In the genomic region with DNA sequence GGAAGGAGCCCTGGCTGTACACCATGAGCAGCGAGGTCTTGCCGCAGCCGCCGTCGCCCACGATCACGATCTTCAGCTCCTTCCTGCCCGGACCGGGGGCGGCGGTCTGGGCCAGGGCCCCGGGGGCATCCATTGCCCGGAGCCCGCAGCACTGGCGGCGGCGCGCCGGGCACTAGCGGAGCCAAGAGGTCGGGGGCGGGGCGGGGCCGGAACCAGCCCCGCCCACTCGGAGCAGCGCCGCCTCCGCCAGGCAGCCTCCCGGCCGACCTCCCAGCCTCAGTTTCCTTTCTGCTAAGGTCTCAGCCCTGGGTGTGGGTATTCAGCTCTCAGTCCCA, we compare ENCODE assay signal across 8 cellular contexts. TPM values are rescaled to one million over a fixed set of nuclear protein-coding genes. Genes with fewer than 3 reads are reported as not detected.
A peak's percentile ranks its signal among the peaks of the same experiment; 100 is the strongest.
DNase-seq lines count a peak whose midpoint lies in the region; ATAC-seq and TF ChIP-seq lines count a peak whose summit lies in the region.

TSS of gene RHOF (minus strand) at position 188 of the 335 bp plus-strand sequence. CDS start at position 133, 55 bp downstream.

- H3K4me2 ChIP-seq in neural progenitor cell: peak within 1 kb of the TSS; percentile 96

- no peaks in the 10 kb centered on the region for H3K9me3 Mint-ChIP-seq in CD8-positive, alpha-beta T cell
- no peaks in the 10 kb centered on the region for H3K9me3 Mint-ChIP-seq in neural progenitor cell

- H3K36me3 Mint-ChIP-seq in CD8-positive, alpha-beta T cell: peaks cover 44% of the 10 kb centered on the region
- peaks cover 8% of the 10 kb centered on the region for H3K36me3 Mint-ChIP-seq in neural progenitor cell

- H3K9ac ChIP-seq in HUES6 (ENCODE audit: low read length) (peak within 1 kb of the TSS; percentile 74), neural progenitor cell (no peak within 1 kb of the TSS)

- H3K4me3 ChIP-seq in CD8-positive, alpha-beta T cell (ENCODE audit: low read depth, low read length): peak within 1 kb of the TSS; percentile 93
- H3K4me3 ChIP-seq in HUES6 (ENCODE audit: low read depth, low read length) (peak within 1 kb of the TSS; percentile 78), fibroblast of mammary gland (ENCODE audit: control insufficient read depth, low read depth, low read length) (peak within 1 kb of the TSS; percentile 45), neural progenitor cell (peak within 1 kb of the TSS; percentile 56)

- H3K79me2 ChIP-seq in neural progenitor cell (ENCODE audit: low read depth): peaks cover 27% of the 10 kb centered on the region

- POLR2A ChIA-PET in CD8-positive, alpha-beta T cell (lab: Charles Lee): interaction anchor here (0.6 to 28.4 kb wide), 17 partner anchors 9 to 1076 kb away, joined by 3 to 1016 read pairs (median 6); partner anchors contain the start of genes PSMD9, RNF34, SETD1B and TMEM120B

- H4K20me1 ChIP-seq in neural progenitor cell (ENCODE audit: low read depth): peaks cover 44% of the 10 kb centered on the region

- peak; percentile 6 for ATAC-seq in CD8-positive, alpha-beta T cell
- ATAC-seq in GM19452 (IDR thresholded peaks at IDR 0.05; ENCODE audit: unreplicated experiment): peak; percentile 10

- no peaks in the 10 kb centered on the region for H3K9me3 ChIP-seq in CD8-positive, alpha-beta T cell (ENCODE audit: low read length)
- H3K9me3 ChIP-seq in HUES6 (ENCODE audit: control insufficient read depth, insufficient read depth, low read depth, low read length) (no peaks in the 10 kb centered on the region), neural progenitor cell (ENCODE audit: low read depth) (no peaks in the 10 kb centered on the region)

- H3K36me3 ChIP-seq in CD8-positive, alpha-beta T cell (ENCODE audit: insufficient read depth, low read length): peaks cover 14% of the 10 kb centered on the region
- H3K36me3 ChIP-seq in HUES6 (ENCODE audit: control insufficient read depth, insufficient read depth, low read length): peaks cover 24% of the 10 kb centered on the region
- H3K36me3 ChIP-seq in neural progenitor cell: no peaks in the 10 kb centered on the region

- H3K4me1 Mint-ChIP-seq in CD8-positive, alpha-beta T cell (ENCODE audit: low read depth): peaks cover 66% of the 10 kb centered on the region
- H3K4me1 Mint-ChIP-seq in neural progenitor cell: peaks cover 41% of the 10 kb centered on the region

- H3K27me3 ChIP-seq in CD8-positive, alpha-beta T cell (ENCODE audit: insufficient read depth, low read length): no peaks in the 10 kb centered on the region
- H3K27me3 ChIP-seq in HUES6 (ENCODE audit: control insufficient read depth, insufficient read depth, low read length) (no peaks in the 10 kb centered on the region), neural progenitor cell (peaks cover 16% of the 10 kb centered on the region)

- peak in 3 of 7 experiments; percentile 65 to 78 (median 70) for DNase-seq in CD8-positive, alpha-beta T cell
- peak; percentile 59 for DNase-seq in activated CD4-positive, alpha-beta T cell treated with anti-CD3 and anti-CD28 coated beads, Interleukin-2, amount 50 U/mL, for 1 hour
- no peak for DNase-seq in fibroblast of mammary gland (ENCODE audit: low read depth)
- peak; percentile 80 for DNase-seq in neural progenitor cell (ENCODE audit: low spot score)
- no peak for DNase-seq in NCI-H82 treated with DMSO at 0.1 percent for 48 hours (lab: John Stamatoyannopoulos, UW; ENCODE audit: unreplicated experiment)
- DNase-seq in NCI-H2081 (lab: John Stamatoyannopoulos, UW): no peak

- CTCF ChIA-PET in CD8-positive, alpha-beta T cell (lab: Charles Lee): interaction anchor here (0.7 to 45.9 kb wide), 28 partner anchors 7 to 428 kb away, joined by 3 to 2042 read pairs (median 10); partner anchors contain the start of genes MORN3, PSMD9, RHOF and SETD1B

- no peak within 1 kb of the TSS for H2AFZ ChIP-seq in neural progenitor cell (replicated peaks)

- H3F3A ChIP-seq in neural progenitor cell (ENCODE audit: low read depth): peaks cover 54% of the 10 kb centered on the region

- TF ChIP-seq CTCF in CD8-positive, alpha-beta T cell (IDR thresholded peaks at IDR 0.05): no peak
- TF ChIP-seq CTCF in fibroblast of mammary gland (conservative IDR thresholded peaks at IDR 0.05; ENCODE audit: control insufficient read depth, insufficient read depth, low read depth, low read length) (no peak), neural progenitor cell (IDR thresholded peaks at IDR 0.05) (no peak)

- H3K4me1 ChIP-seq in CD8-positive, alpha-beta T cell (ENCODE audit: insufficient read depth, low read length): peaks cover 60% of the 10 kb centered on the region
- peaks cover 52% of the 10 kb centered on the region for H3K4me1 ChIP-seq in HUES6 (ENCODE audit: control insufficient read depth, insufficient read depth, low read length)
- peaks cover 15% of the 10 kb centered on the region for H3K4me1 ChIP-seq in neural progenitor cell

- H3K27ac ChIP-seq in CD8-positive, alpha-beta T cell (ENCODE audit: low read depth, low read length): peak within 1 kb of the TSS; percentile 70
- H3K27ac ChIP-seq in HUES6 (ENCODE audit: low read depth, low read length) (peak within 1 kb of the TSS; percentile 42; the same call in 1 of the 2 replicates), neural progenitor cell (no peak within 1 kb of the TSS)

- peak within 1 kb of the TSS; percentile 100 for H3K27ac Mint-ChIP-seq in CD8-positive, alpha-beta T cell
- H3K27ac Mint-ChIP-seq in neural progenitor cell: peak within 1 kb of the TSS; percentile 74

- no peaks in the 10 kb centered on the region for H3K27me3 Mint-ChIP-seq in CD8-positive, alpha-beta T cell (ENCODE audit: low read depth)
- H3K27me3 Mint-ChIP-seq in neural progenitor cell (ENCODE audit: insufficient read depth, low read depth): peaks cover 11% of the 10 kb centered on the region

- intact Hi-C loops in CD8-positive, alpha-beta T cell (cut with DNase I, micrococcal nuclease): loop anchor here (5.0 to 10.0 kb wide), 4 partner anchors 166 to 431 kb away; partner anchors contain the start of genes DIABLO (in 1 of the 2) and ORAI1 (in 1 of the 2)

- H3K4me3 Mint-ChIP-seq in CD8-positive, alpha-beta T cell: peak within 1 kb of the TSS; percentile 89
- H3K4me3 Mint-ChIP-seq in neural progenitor cell: peak within 1 kb of the TSS; percentile 81

RNA-seq across cellular contexts. Expression of gene RHOF, which starts in this region (rescaled TPM):
- 100 to 1,000 TPM; 185 TPM for total RNA-seq in CD8-positive, alpha-beta T cell
- total RNA-seq in neural progenitor cell (ENCODE audit: low replicate concordance): 20.1 and 30.8 TPM in 2 replicates

Comparison
In these comparisons a context has a peak if more than half of its experiments do, and no peak if none do; other contexts are left out.
1. DNase-seq: peak in activated CD4-positive, alpha-beta T cell treated with anti-CD3 and anti-CD28 coated beads, Interleukin-2, amount 50 U/mL, for 1 hour (single experiment) and neural progenitor cell (single experiment); none in fibroblast of mammary gland (single experiment), NCI-H82 treated with DMSO at 0.1 percent for 48 hours (single experiment) and NCI-H2081 (0 of 2).
2. Peak in every context shown above with its lines, with median percentiles within 50 percentile points of each other: H3K4me3 ChIP-seq.